11 cellular contexts compared by ENCODE assay signal in genomic region chr3:27596920-27597319, GRCh38.
DNase-seq lines count a peak whose midpoint lies in the region; ATAC-seq, FAIRE-seq and TF ChIP-seq lines count a peak whose summit lies in the region.
"Had no signal": no experiment of that assay in that cellular context is flagged by ENCODE, and none has a peak within 500 bp of the region (broad histone marks: within the 10 kb centered on the region; RNA-seq: fewer than 3 reads in every experiment).

No MANE protein-coding gene starts in this region.

- no peak overlapping the region for H3K4me3 Mint-ChIP-seq in GM23338
- H3K4me3 Mint-ChIP-seq: activated CD4-positive, alpha-beta T cell treated with anti-CD3 and anti-CD28 coated beads, Interleukin-2, amount 10 ng/mL, durations not matched to agents 24 days and 14 days; activated naive CD4-positive, alpha-beta T cell treated with anti-CD3 and anti-CD28 coated beads, Interleukin-2, amount 50 U/mL, for 24 hours had no signal

- H3K27ac ChIP-seq in A549 (peak overlapping the region; percentile 58 to 77; a peak in 5 of 6 replicates), GM23338 (ENCODE audit: low read depth) (no peak overlapping the region), OCI-LY3 (ENCODE audit: low read length) (peak overlapping the region; percentile 85), vagina (no peak overlapping the region), right cardiac atrium (ENCODE audit: low read length) (no peak overlapping the region)

- no peak overlapping the region for H3K4me3 ChIP-seq in A549
- no peak overlapping the region for H3K4me3 ChIP-seq in GM23338
- H3K4me3 ChIP-seq in OCI-LY3 (ENCODE audit: low read length): peak overlapping the region; percentile 29
- no peak overlapping the region for H3K4me3 ChIP-seq in foreskin fibroblast (ENCODE audit: low read depth in 1 of 2, low read length in 2 of 2)
- H3K4me3 ChIP-seq in vagina: no peak overlapping the region
- no peak overlapping the region for H3K4me3 ChIP-seq in right cardiac atrium (ENCODE audit: low read length)
- H3K4me3 ChIP-seq: mucosa of descending colon had no signal

- no peaks in the 10 kb centered on the region for H3K9me3 Mint-ChIP-seq in GM23338
- H3K9me3 Mint-ChIP-seq: activated naive CD4-positive, alpha-beta T cell treated with anti-CD3 and anti-CD28 coated beads, Interleukin-2, amount 50 U/mL, for 24 hours had no signal

- no peak for TF ChIP-seq RAD21 in A549 (conservative IDR thresholded peaks at IDR 0.05 in 1 of 2, IDR thresholded peaks at IDR 0.05 in 1 of 2)

- H3K9me3 ChIP-seq in A549 (no peaks in the 10 kb centered on the region), OCI-LY3 (ENCODE audit: insufficient read depth, low read length) (no peaks in the 10 kb centered on the region), vagina (no peaks in the 10 kb centered on the region), right cardiac atrium (ENCODE audit: control insufficient read depth, low read length) (no peaks in the 10 kb centered on the region)
- H3K9me3 ChIP-seq: mucosa of descending colon had no signal

- TF ChIP-seq CTCF in A549 (IDR thresholded peaks at IDR 0.05) (no peak), GM23338 (conservative IDR thresholded peaks at IDR 0.05; ENCODE audit: low read depth in 2 of 2) (no peak), OCI-LY3 (IDR thresholded peaks at IDR 0.05; ENCODE audit: low read depth, low read length) (no peak), foreskin fibroblast (IDR thresholded peaks at IDR 0.05; ENCODE audit: low read depth, low read length) (no peak), vagina (IDR thresholded peaks at IDR 0.05) (no peak)

- intact Hi-C loops in vagina (cut with DNase I) (no loop called here), right cardiac atrium (cut with DNase I) (no loop called here)

- H3K27me3 ChIP-seq in GM23338 (ENCODE audit: insufficient read depth) (no peaks in the 10 kb centered on the region), OCI-LY3 (ENCODE audit: low read depth, low read length) (no peaks in the 10 kb centered on the region), vagina (no peaks in the 10 kb centered on the region), right cardiac atrium (ENCODE audit: control insufficient read depth, insufficient read depth) (no peaks in the 10 kb centered on the region)

- CTCF ChIA-PET in A549 (lab: Yijun Ruan, JAX): no interaction called here

- peak overlapping the region; percentile 61; the same call in 1 of the 2 replicates for H2AFZ ChIP-seq in GM23338
- H2AFZ ChIP-seq in OCI-LY3 (ENCODE audit: low read depth, low read length): 0 out of 2 replicates have a peak overlapping the region, but pooled peaks have one; percentile 9

- DNase-seq in A549 (ENCODE audit: low read depth in 1 of 2, low spot score in 1 of 2) (peak in 1 of 2 experiments; percentile 56), GM23338 (ENCODE audit: low spot score) (no peak), foreskin fibroblast (peak; percentile 63 to 69), vagina (ENCODE audit: extremely low spot score in 2 of 2) (no peak), NCI-H2107 (lab: John Stamatoyannopoulos, UW) (no peak), right cardiac atrium (no peak)
- DNase-seq: activated CD4-positive, alpha-beta T cell treated with anti-CD3 and anti-CD28 coated beads, Interleukin-2, amount 10 ng/mL, durations not matched to agents 24 days and 14 days had no signal

- H3K4me1 Mint-ChIP-seq in GM23338: peaks cover under 1% of the 10 kb centered on the region; the same call in 1 of the 3 replicates

- peaks cover 29% of the 10 kb centered on the region for H3K4me1 ChIP-seq in A549
- 0 out of 2 replicates have a peak, but pooled peaks cover under 1% of the 10 kb centered on the region for H3K4me1 ChIP-seq in GM23338 (ENCODE audit: insufficient read depth)
- peaks cover 40% of the 10 kb centered on the region for H3K4me1 ChIP-seq in OCI-LY3 (ENCODE audit: low read length)
- peaks cover 29% of the 10 kb centered on the region for H3K4me1 ChIP-seq in vagina
- peaks cover 1% of the 10 kb centered on the region for H3K4me1 ChIP-seq in right cardiac atrium (ENCODE audit: control insufficient read depth, insufficient read depth, low read length)

- no peaks in the 10 kb centered on the region for H3K27me3 Mint-ChIP-seq in GM23338 (ENCODE audit: insufficient read depth, low read depth, poor library complexity)
- H3K27me3 Mint-ChIP-seq: activated CD4-positive, alpha-beta T cell treated with anti-CD3 and anti-CD28 coated beads, Interleukin-2, amount 10 ng/mL, durations not matched to agents 24 days and 14 days; activated naive CD4-positive, alpha-beta T cell treated with anti-CD3 and anti-CD28 coated beads, Interleukin-2, amount 50 U/mL, for 24 hours had no signal

- POLR2A ChIA-PET in A549 (lab: Yijun Ruan, JAX): no interaction called here

- peak overlapping the region; percentile 30; the same call in 2 of the 3 replicates for H3K4me2 ChIP-seq in A549
- H3K4me2 ChIP-seq in GM23338: no peak overlapping the region
- H3K4me2 ChIP-seq in OCI-LY3 (ENCODE audit: low read length): peak overlapping the region; percentile 51

- no peaks in the 10 kb centered on the region for H3F3A ChIP-seq in GM23338 (replicated peaks; ENCODE audit: low read depth)

- WGBS in A549 (ENCODE audit: missing lambda C conversion rate): 5% methylated on average over 1 of the region's 1 CpG
- WGBS in right cardiac atrium: 70% methylated on average over 1 of the region's 1 CpG

- no peaks in the 10 kb centered on the region for H3K36me3 ChIP-seq in GM23338 (ENCODE audit: insufficient read depth)
- H3K36me3 ChIP-seq in OCI-LY3 (replicated peaks; ENCODE audit: low read depth, low read length): no peaks in the 10 kb centered on the region
- no peaks in the 10 kb centered on the region for H3K36me3 ChIP-seq in vagina

- H3K79me2 ChIP-seq in GM23338 (replicated peaks; ENCODE audit: insufficient read depth) (no peaks in the 10 kb centered on the region), OCI-LY3 (ENCODE audit: low read length) (no peaks in the 10 kb centered on the region)

- no peaks in the 10 kb centered on the region for H3K36me3 Mint-ChIP-seq in GM23338 (ENCODE audit: low read depth)
- H3K36me3 Mint-ChIP-seq: activated naive CD4-positive, alpha-beta T cell treated with anti-CD3 and anti-CD28 coated beads, Interleukin-2, amount 50 U/mL, for 24 hours had no signal

- ATAC-seq in A549 (peak; percentile 66 to 86), GM23338 (no peak), GM19328 (IDR thresholded peaks at IDR 0.05; ENCODE audit: unreplicated experiment) (no peak), right cardiac atrium (no peak)
- ATAC-seq: mucosa of descending colon had no signal

- no peak for FAIRE-seq in A549 (lab: Jason Lieb, UNC)

- TF ChIP-seq EP300 in A549 (IDR thresholded peaks at IDR 0.05): no peak

- TF ChIP-seq POLR2A in A549 (IDR thresholded peaks at IDR 0.05; ENCODE audit: low read length) (no peak), vagina (IDR thresholded peaks at IDR 0.05) (no peak)

- H3K9me2 ChIP-seq in GM23338 (ENCODE audit: insufficient read depth): no peaks in the 10 kb centered on the region

- H3K9ac ChIP-seq in OCI-LY3 (ENCODE audit: low read length): peak overlapping the region; percentile 34; the same call in 1 of the 2 replicates

- H4K20me1 ChIP-seq in GM23338 (replicated peaks; ENCODE audit: insufficient read depth) (no peaks in the 10 kb centered on the region), OCI-LY3 (ENCODE audit: insufficient read depth, low read length) (no peaks in the 10 kb centered on the region)

- H3K27ac Mint-ChIP-seq in GM23338: no peak overlapping the region
- H3K27ac Mint-ChIP-seq: activated CD4-positive, alpha-beta T cell treated with anti-CD3 and anti-CD28 coated beads, Interleukin-2, amount 10 ng/mL, durations not matched to agents 24 days and 14 days; activated naive CD4-positive, alpha-beta T cell treated with anti-CD3 and anti-CD28 coated beads, Interleukin-2, amount 50 U/mL, for 24 hours had no signal

TF ChIP-seq in A549, 52 proteins besides CTCF, POLR2A, EP300 and RAD21:
- TF ChIP-seq RCOR1 (IDR thresholded peaks at IDR 0.05; ENCODE audit: low read depth, low read length) (no peak), ZFP36 (IDR thresholded peaks at IDR 0.05; ENCODE audit: borderline replicate concordance, partially characterized antibody) (no peak), FOXS1 (CRISPR knock-in tag; IDR thresholded peaks at IDR 0.05) (no peak), CHD4 (IDR thresholded peaks at IDR 0.05; ENCODE audit: borderline replicate concordance) (no peak), FOSL2 (IDR thresholded peaks at IDR 0.05) (no peak), FOSL2 (CRISPR knock-in tag; IDR thresholded peaks at IDR 0.05) (0 out of 2 replicates have a peak, but pooled peaks have one; percentile 12)
TF ChIP-seq in A549: peak in this region for 1.

TF ChIP-seq in GM23338, 12 proteins besides CTCF, POLR2A, EP300 and RAD21 (continues in another document):
- no peak for TF ChIP-seq CREB1 (CRISPR knock-in tag; IDR thresholded peaks at IDR 0.05; ENCODE audit: low read depth)
- no peak for TF ChIP-seq STAT1 (IDR thresholded peaks at IDR 0.05; ENCODE audit: unreplicated experiment)

Comparison
In these comparisons a context has a peak if more than half of its experiments do, and no peak if none do; other contexts are left out.
1. ATAC-seq: peak in A549 (2 of 2); none in GM23338 (single experiment), GM19328 (single experiment) and right cardiac atrium (0 of 2).
2. DNase-seq: peak in foreskin fibroblast (2 of 2); none in GM23338 (single experiment), vagina (0 of 2), NCI-H2107 (single experiment) and right cardiac atrium (0 of 3).
3. H3K27ac ChIP-seq: peak in A549 (2 of 2) and OCI-LY3 (single experiment); none in GM23338 (single experiment), vagina (single experiment) and right cardiac atrium (single experiment).